ENCODE assay signal across 14 cellular contexts in genomic region chr21:36087362-36088138, GRCh38. TPM values are rescaled to one million over a fixed set of nuclear protein-coding genes. Genes with fewer than 3 reads are reported as not detected.
DNase-seq lines count a peak whose midpoint lies in the region; TF ChIP-seq lines count a peak whose summit lies in the region.
"Had no signal": no experiment of that assay in that cellular context is flagged by ENCODE, and none has a peak within 500 bp of the region (broad histone marks: within the 10 kb centered on the region; RNA-seq: fewer than 3 reads in every experiment).

No MANE protein-coding gene starts in this region.

- H3K27me3 Mint-ChIP-seq in endodermal cell (ENCODE audit: insufficient read depth): no peaks in the 10 kb centered on the region

- H3K9me3 Mint-ChIP-seq in endodermal cell: peaks cover 7% of the 10 kb centered on the region

- H4K20me1 ChIP-seq in OCI-LY1 (ENCODE audit: insufficient read depth, low read length): no peaks in the 10 kb centered on the region

- H3K79me2 ChIP-seq in OCI-LY1 (ENCODE audit: insufficient read depth, low read length): no peaks in the 10 kb centered on the region

- no peaks in the 10 kb centered on the region for H3K4me1 ChIP-seq in OCI-LY1 (ENCODE audit: insufficient read depth, low read length, severe bottlenecking)
- H3K4me1 ChIP-seq in endodermal cell (ENCODE audit: control insufficient read depth, insufficient read depth, low read length): no peaks in the 10 kb centered on the region
- H3K4me1 ChIP-seq: esophagus muscularis mucosa, spleen had no signal

- TF ChIP-seq CTCF in GM12872 (IDR thresholded peaks at IDR 0.05; ENCODE audit: insufficient read depth, low read depth, low read length) (peak; percentile 24; the same call in 1 of the 3 replicates), OCI-LY1 (IDR thresholded peaks at IDR 0.05; ENCODE audit: low read length) (peak; percentile 53), endodermal cell (conservative IDR thresholded peaks at IDR 0.05) (peak; percentile 78), GM20000 (IDR thresholded peaks at IDR 0.05; ENCODE audit: extremely low read depth, missing control alignments) (no peak)

- peaks cover 3% of the 10 kb centered on the region for H3K4me1 Mint-ChIP-seq in endodermal cell

- H3K4me3 ChIP-seq in OCI-LY1 (ENCODE audit: low read depth, low read length, poor library complexity, severe bottlenecking) (no peak overlapping the region), endodermal cell (ENCODE audit: low read length) (no peak overlapping the region)
- H3K4me3 ChIP-seq: esophagus muscularis mucosa, spleen had no signal

- H3K36me3 ChIP-seq in OCI-LY1 (ENCODE audit: insufficient read depth, low read length) (no peaks in the 10 kb centered on the region), endodermal cell (ENCODE audit: control insufficient read depth, insufficient read depth, low read length) (no peaks in the 10 kb centered on the region)
- H3K36me3 ChIP-seq: esophagus muscularis mucosa, spleen had no signal

- H3K4me3 Mint-ChIP-seq in endodermal cell: no peak overlapping the region

- H3K9me3 ChIP-seq in OCI-LY1 (ENCODE audit: low read length) (no peaks in the 10 kb centered on the region), endodermal cell (ENCODE audit: control insufficient read depth, low read length) (peaks cover 2% of the 10 kb centered on the region)
- H3K9me3 ChIP-seq: esophagus muscularis mucosa had no signal

- H3K27ac Mint-ChIP-seq in endodermal cell: no peak overlapping the region

- no peaks in the 10 kb centered on the region for H3F3A ChIP-seq in OCI-LY1 (ENCODE audit: insufficient read depth, low read length)

- DNase-seq in endodermal cell: peak; percentile 63
- peak; percentile 74 for DNase-seq in occipital lobe (lab: John Stamatoyannopoulos, UW)
- DNase-seq in AG20443 (ENCODE audit: low spot score): no peak
- DNase-seq in activated CD4-positive, alpha-beta T cell treated with anti-CD3 and anti-CD28 coated beads for 1 hour: no peak
- no peak for DNase-seq in AG08395 (ENCODE audit: low spot score)
- no peak for DNase-seq in GM20000 (ENCODE audit: low spot score)
- DNase-seq: activated CD4-positive, alpha-beta T cell treated with anti-CD3 and anti-CD28 coated beads, Interleukin-2, amount 50 U/mL, for 1 hour; Calu3; NCI-H1694 treated with DMSO at 0.1 percent for 48 hours; spleen had no signal

- no peaks in the 10 kb centered on the region for H3K9me2 ChIP-seq in OCI-LY1 (ENCODE audit: low read depth, low read length)

- WGBS in endodermal cell (ENCODE audit: insufficient coverage in 1 of 2, insufficient read length in 1 of 2), 2 experiments: 71 to 86% methylated on average over 3 to 6 of the region's 6 CpGs

- no peaks in the 10 kb centered on the region for H3K36me3 Mint-ChIP-seq in endodermal cell (ENCODE audit: low read depth)
- H3K36me3 Mint-ChIP-seq: activated naive CD4-positive, alpha-beta T cell treated with anti-CD3 and anti-CD28 coated beads, Interleukin-2, amount 50 U/mL, for 72 hours had no signal

- H3K27ac ChIP-seq in OCI-LY1 (ENCODE audit: low read depth, low read length, poor library complexity, severe bottlenecking): no peak overlapping the region
- no peak overlapping the region for H3K27ac ChIP-seq in endodermal cell (ENCODE audit: low read depth, low read length)
- H3K27ac ChIP-seq: esophagus muscularis mucosa, spleen had no signal

- H3K27me3 ChIP-seq in OCI-LY1 (ENCODE audit: insufficient read depth, low read length): no peaks in the 10 kb centered on the region; the same call in 1 of the 2 replicates
- no peaks in the 10 kb centered on the region for H3K27me3 ChIP-seq in endodermal cell (ENCODE audit: control insufficient read depth, insufficient read depth, low read length, poor library complexity, severe bottlenecking)
- H3K27me3 ChIP-seq: esophagus muscularis mucosa, spleen had no signal

- H3K4me2 ChIP-seq in OCI-LY1 (ENCODE audit: low read length): no peak overlapping the region

- H2AFZ ChIP-seq in OCI-LY1 (ENCODE audit: low read length): no peak overlapping the region

- H3K9ac ChIP-seq in OCI-LY1 (ENCODE audit: low read length) (no peak overlapping the region), endodermal cell (ENCODE audit: extremely low read depth, low read length, poor library complexity, severe bottlenecking) (no peak overlapping the region)

RNA-seq across cellular contexts. Expression of gene CBR1, which starts 17.7 kb away (rescaled TPM):
- total RNA-seq in endodermal cell (10 to 100 TPM in 1 of 2 donors, under 1 TPM in 1; 0.40 to 15.1 TPM), occipital lobe (23.2 TPM)
- polyA plus RNA-seq in endodermal cell (2013, experiment 1 of 2): 35.6 TPM
- 31.5 TPM for polyA plus RNA-seq in endodermal cell (2013, experiment 2 of 2)

RNA-seq across cellular contexts. Expression of gene SETD4, which starts 27.2 kb away (rescaled TPM):
- total RNA-seq in endodermal cell (10 to 100 TPM; 27.8 to 31.9 TPM), occipital lobe (31.8 TPM)
- 26.0 TPM for polyA plus RNA-seq in endodermal cell (2013, experiment 1 of 2)
- polyA plus RNA-seq in endodermal cell (2013, experiment 2 of 2): 24.1 TPM

RNA-seq across cellular contexts. Expression of gene CBR3, which starts 47.3 kb away (rescaled TPM):
- total RNA-seq in endodermal cell (not detected), occipital lobe (0.78 TPM)
- 0.32 TPM for polyA plus RNA-seq in endodermal cell (2013, experiment 1 of 2)
- 0.37 TPM for polyA plus RNA-seq in endodermal cell (2013, experiment 2 of 2)

Comparison
In these comparisons a context has a peak if more than half of its experiments do, and no peak if none do; other contexts are left out.
1. DNase-seq: peak in endodermal cell (single experiment) and occipital lobe (single experiment); none in AG20443 (single experiment), activated CD4-positive, alpha-beta T cell treated with anti-CD3 and anti-CD28 coated beads for 1 hour (single experiment), AG08395 (single experiment) and GM20000 (single experiment).